1 cellular context compared by ENCODE assay signal in the genomic region with DNA sequence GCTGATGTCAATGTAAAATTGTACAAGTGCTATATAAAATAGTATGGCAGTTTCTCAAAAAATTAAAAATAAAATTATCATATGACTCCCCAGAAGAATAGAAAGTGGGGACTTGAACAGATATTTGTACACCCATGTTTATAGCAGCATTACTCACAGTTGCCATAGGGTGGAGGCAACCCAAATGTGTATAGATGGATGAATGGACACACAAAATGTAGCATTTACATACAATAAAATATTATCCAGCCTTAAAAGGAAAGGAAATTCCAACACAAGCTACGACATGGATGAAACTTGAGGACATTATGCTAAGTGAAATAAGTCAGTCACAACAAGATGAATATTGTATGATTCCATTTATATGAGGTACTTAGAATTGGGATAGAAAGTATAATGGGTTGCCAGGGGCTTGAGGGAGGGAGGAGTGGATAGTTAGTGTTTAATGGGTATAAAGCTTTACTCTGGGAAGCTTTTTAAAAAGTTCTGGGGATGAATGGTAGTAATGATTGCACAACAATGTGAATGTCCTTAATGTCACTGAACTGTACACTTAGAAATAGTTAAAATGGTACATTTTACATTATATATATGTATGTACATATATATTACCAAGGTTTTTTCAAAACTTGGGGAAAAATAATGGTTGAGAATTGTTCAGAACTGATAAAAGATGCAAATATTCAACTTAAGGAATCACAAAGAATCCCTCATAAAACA.
TF ChIP-seq lines count a peak whose summit lies in the region.

No MANE protein-coding gene starts in this region.

TF ChIP-seq in WTC11, 78 proteins besides CTCF, POLR2A, EP300 and RAD21 (continued from another document):
- TF ChIP-seq, protein P1, sequence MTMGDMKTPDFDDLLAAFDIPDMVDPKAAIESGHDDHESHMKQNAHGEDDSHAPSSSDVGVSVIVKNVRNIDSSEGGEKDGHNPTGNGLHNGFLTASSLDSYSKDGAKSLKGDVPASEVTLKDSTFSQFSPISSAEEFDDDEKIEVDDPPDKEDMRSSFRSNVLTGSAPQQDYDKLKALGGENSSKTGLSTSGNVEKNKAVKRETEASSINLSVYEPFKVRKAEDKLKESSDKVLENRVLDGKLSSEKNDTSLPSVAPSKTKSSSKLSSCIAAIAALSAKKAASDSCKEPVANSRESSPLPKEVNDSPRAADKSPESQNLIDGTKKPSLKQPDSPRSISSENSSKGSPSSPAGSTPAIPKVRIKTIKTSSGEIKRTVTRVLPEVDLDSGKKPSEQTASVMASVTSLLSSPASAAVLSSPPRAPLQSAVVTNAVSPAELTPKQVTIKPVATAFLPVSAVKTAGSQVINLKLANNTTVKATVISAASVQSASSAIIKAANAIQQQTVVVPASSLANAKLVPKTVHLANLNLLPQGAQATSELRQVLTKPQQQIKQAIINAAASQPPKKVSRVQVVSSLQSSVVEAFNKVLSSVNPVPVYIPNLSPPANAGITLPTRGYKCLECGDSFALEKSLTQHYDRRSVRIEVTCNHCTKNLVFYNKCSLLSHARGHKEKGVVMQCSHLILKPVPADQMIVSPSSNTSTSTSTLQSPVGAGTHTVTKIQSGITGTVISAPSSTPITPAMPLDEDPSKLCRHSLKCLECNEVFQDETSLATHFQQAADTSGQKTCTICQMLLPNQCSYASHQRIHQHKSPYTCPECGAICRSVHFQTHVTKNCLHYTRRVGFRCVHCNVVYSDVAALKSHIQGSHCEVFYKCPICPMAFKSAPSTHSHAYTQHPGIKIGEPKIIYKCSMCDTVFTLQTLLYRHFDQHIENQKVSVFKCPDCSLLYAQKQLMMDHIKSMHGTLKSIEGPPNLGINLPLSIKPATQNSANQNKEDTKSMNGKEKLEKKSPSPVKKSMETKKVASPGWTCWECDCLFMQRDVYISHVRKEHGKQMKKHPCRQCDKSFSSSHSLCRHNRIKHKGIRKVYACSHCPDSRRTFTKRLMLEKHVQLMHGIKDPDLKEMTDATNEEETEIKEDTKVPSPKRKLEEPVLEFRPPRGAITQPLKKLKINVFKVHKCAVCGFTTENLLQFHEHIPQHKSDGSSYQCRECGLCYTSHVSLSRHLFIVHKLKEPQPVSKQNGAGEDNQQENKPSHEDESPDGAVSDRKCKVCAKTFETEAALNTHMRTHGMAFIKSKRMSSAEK (CRISPR knock-in tag; IDR thresholded peaks at IDR 0.05; ENCODE audit: borderline replicate concordance) = no peak
- TF ChIP-seq SMAD4 (CRISPR knock-in tag; IDR thresholded peaks at IDR 0.05) = no peak
- no peak for TF ChIP-seq EMX1 (CRISPR knock-in tag; IDR thresholded peaks at IDR 0.05)
- TF ChIP-seq NFE2L1 (CRISPR knock-in tag; IDR thresholded peaks at IDR 0.05) = no peak
- TF ChIP-seq GRHL2 (CRISPR knock-in tag; IDR thresholded peaks at IDR 0.05; ENCODE audit: insufficient replicate concordance, severe bottlenecking) = no peak
- TF ChIP-seq NFYB (CRISPR knock-in tag; conservative IDR thresholded peaks at IDR 0.05; ENCODE audit: low read depth) = no peak
- no peak for TF ChIP-seq MYBL2 (CRISPR knock-in tag; IDR thresholded peaks at IDR 0.05)
- TF ChIP-seq FOXJ3 (CRISPR knock-in tag; IDR thresholded peaks at IDR 0.05; ENCODE audit: borderline replicate concordance) = no peak
